ENCODE assay signal across 25 cellular contexts in the genomic region with DNA sequence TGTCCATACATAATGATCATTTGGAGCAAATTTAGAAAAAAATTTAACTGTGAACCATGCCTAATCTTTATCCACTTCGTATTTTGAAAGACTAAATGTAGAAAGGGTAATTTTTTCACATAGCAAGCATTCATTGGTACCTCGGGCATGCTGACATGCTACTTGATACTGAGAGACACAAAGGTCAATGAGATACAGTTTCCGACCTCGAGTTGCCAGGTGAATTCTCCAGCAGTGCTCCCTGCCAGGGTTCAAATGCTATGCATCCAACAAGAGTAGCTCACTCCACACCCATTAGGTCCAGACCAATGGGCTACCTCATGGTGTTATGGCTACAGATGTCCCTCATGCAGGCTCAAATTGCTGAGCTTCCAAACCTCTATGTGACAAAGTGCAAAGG.
"Had no signal": no experiment of that assay in that cellular context is flagged by ENCODE, and none has a peak within 500 bp of the region (broad histone marks: within the 10 kb centered on the region; RNA-seq: fewer than 3 reads in every experiment).

No MANE protein-coding gene starts in this region.

- H3K4me3 ChIP-seq: left lung, psoas muscle, skin epidermis, stomach, testis, thyroid gland, transverse colon, upper lobe of left lung, vagina had no signal

- H3K9ac ChIP-seq: parathyroid adenoma had no signal

- H2AFZ ChIP-seq: parathyroid adenoma had no signal

- H3K4me1 ChIP-seq: left lung, parathyroid adenoma, stomach, testis, transverse colon, upper lobe of left lung, vagina had no signal

- FAIRE-seq: islet of Langerhans, kidney had no signal

- H3K9me3 ChIP-seq: left lung, neutrophil, psoas muscle, stomach, testis, thyroid gland, transverse colon, upper lobe of left lung, vagina had no signal

- H3K36me3 ChIP-seq: left lung, neutrophil, stomach, thyroid gland, transverse colon, upper lobe of left lung, vagina had no signal

- H3K27me3 ChIP-seq: left lung, neutrophil, stomach, testis, thyroid gland, transverse colon, upper lobe of left lung, vagina had no signal

- DNase-seq: head of caudate nucleus; hippocampal formation; immature natural killer cell; kidney; left lung; naive thymus-derived CD8-positive, alpha-beta T cell; occipital lobe; psoas muscle; stimulated activated CD4-positive, alpha-beta T cell treated with anti-CD3 and anti-CD28 coated beads, Interleukin-12 subunit alpha, Interleukin-12 subunit beta, amount 100 ng/mL, for 4 hours; stimulated activated CD4-positive, alpha-beta T cell treated with anti-CD3 and anti-CD28 coated beads, Interleukin-15, amount 100 ng/mL, for 24 hours; stimulated activated CD4-positive, alpha-beta T cell treated with anti-CD3 and anti-CD28 coated beads, Interleukin-2, amount 100 ng/mL, for 24 hours; stimulated activated CD4-positive, alpha-beta T cell treated with anti-CD3 and anti-CD28 coated beads, Interleukin-4, amount 100 ng/mL, for 1 hour; stimulated activated naive B cell treated with anti-CD40 and anti-IgM and Interleukin-4, amounts not matched to agents 10 μg/mL and 1 μg/mL and 100 μg/mL, for 72 hours; stimulated activated naive CD8-positive, alpha-beta T cell treated with anti-CD3 and anti-CD28 coated beads, Interleukin-15, Interleukin-2, amounts not matched to agents 100 U/mL and 50 U/mL, for 24 hours; stomach; testis; thyroid gland; transverse colon; upper lobe of left lung had no signal

- H3K27ac ChIP-seq: neutrophil, parathyroid adenoma, psoas muscle, skin epidermis, stomach, testis, thyroid gland, transverse colon, upper lobe of left lung, vagina had no signal

- ATAC-seq: naive thymus-derived CD8-positive, alpha-beta T cell; sciatic nerve; stimulated activated naive B cell treated with anti-CD40 and anti-IgM and Interleukin-4, amounts not matched to agents 10 μg/mL and 1 μg/mL and 100 μg/mL, for 72 hours; stimulated activated naive CD8-positive, alpha-beta T cell treated with anti-CD3 and anti-CD28 coated beads, Interleukin-15, Interleukin-2, amounts not matched to agents 100 U/mL and 50 U/mL, for 24 hours had no signal
